In the genomic region with DNA sequence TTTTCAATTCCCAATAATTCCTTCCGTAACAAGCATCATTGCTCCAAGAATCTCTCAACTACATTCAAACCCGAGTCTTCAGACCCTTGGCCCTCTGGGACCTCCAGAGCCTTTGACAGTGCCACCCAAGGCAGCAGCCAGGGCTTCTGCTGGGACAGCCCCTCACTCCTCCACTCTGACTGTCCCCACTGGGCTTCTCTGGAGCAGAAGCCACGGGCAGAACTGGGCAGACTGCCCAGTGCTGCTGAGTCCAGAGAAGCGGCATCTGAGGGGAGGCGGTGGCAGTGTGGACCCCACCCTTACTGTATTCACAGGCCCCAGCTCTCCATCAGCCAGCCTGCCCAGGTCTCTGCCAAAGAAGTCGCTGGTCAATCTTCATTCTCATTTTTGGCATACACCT, we compare ENCODE assay signal across 11 cellular contexts. TPM values are rescaled to one million over a fixed set of nuclear protein-coding genes. Genes with fewer than 3 reads are reported as not detected.
DNase-seq lines count a peak whose midpoint lies in the region; ATAC-seq and TF ChIP-seq lines count a peak whose summit lies in the region.
"Had no signal": no experiment of that assay in that cellular context is flagged by ENCODE, and none has a peak within 500 bp of the region (broad histone marks: within the 10 kb centered on the region; RNA-seq: fewer than 3 reads in every experiment).

No MANE protein-coding gene starts in this region.

- peak overlapping the region; percentile 9 for H3K27ac Mint-ChIP-seq in T-helper 1 cell treated with Interleukin-12 subunit alpha and Interleukin-12 subunit beta and Interleukin-4 antibody, amounts not matched to agents 30 μg/mL and 1 μg/mL, for 36 hours
- H3K27ac Mint-ChIP-seq in activated B cell treated with CpG ODN at 0.5 μM for 24 hours (peak overlapping the region; percentile 93), immature natural killer cell (peak overlapping the region in 5 of 6 donors; percentile 49 to 86 (median 74))
- H3K27ac Mint-ChIP-seq in stimulated activated naive B cell treated with anti-CD40 and anti-IgM and Interleukin-4, amounts not matched to agents 10 μg/mL and 1 μg/mL and 100 μg/mL, for 72 hours, result peak overlapping the region; percentile 94

- H3K36me3 Mint-ChIP-seq in T-helper 1 cell treated with Interleukin-12 subunit alpha and Interleukin-12 subunit beta and Interleukin-4 antibody, amounts not matched to agents 30 μg/mL and 1 μg/mL, for 36 hours (ENCODE audit: low read depth), result peaks cover 58% of the 10 kb centered on the region
- H3K36me3 Mint-ChIP-seq in activated B cell treated with CpG ODN at 0.5 μM for 24 hours (ENCODE audit: low read depth) (peaks cover 76% of the 10 kb centered on the region), immature natural killer cell (peaks cover 5 to 36% (median 23%) of the 10 kb centered on the region in 3 donors)
- H3K36me3 Mint-ChIP-seq in stimulated activated naive B cell treated with anti-CD40 and anti-IgM and Interleukin-4, amounts not matched to agents 10 μg/mL and 1 μg/mL and 100 μg/mL, for 72 hours, result peaks cover 58 to 88% of the 10 kb centered on the region in 2 donors

- CTCF ChIA-PET in activated B cell treated with CpG ODN at 0.5 μM for 24 hours (lab: Charles Lee), result interaction anchor here (1.2 to 4.9 kb wide), 4 partner anchors 8 to 175 kb away, joined by 6 to 36 read pairs (median 10); a partner anchor contains a TSS

- H3K4me1 Mint-ChIP-seq in T-helper 1 cell treated with Interleukin-12 subunit alpha and Interleukin-12 subunit beta and Interleukin-4 antibody, amounts not matched to agents 30 μg/mL and 1 μg/mL, for 36 hours (ENCODE audit: low read depth), result peaks cover 30% of the 10 kb centered on the region
- H3K4me1 Mint-ChIP-seq in activated B cell treated with CpG ODN at 0.5 μM for 24 hours (peaks cover 60% of the 10 kb centered on the region), immature natural killer cell (peaks cover 66 to 85% of the 10 kb centered on the region in 2 donors)
- peaks cover 43 to 86% of the 10 kb centered on the region in 2 donors for H3K4me1 Mint-ChIP-seq in stimulated activated naive B cell treated with anti-CD40 and anti-IgM and Interleukin-4, amounts not matched to agents 10 μg/mL and 1 μg/mL and 100 μg/mL, for 72 hours

- intact Hi-C loops in activated B cell treated with CpG ODN at 0.5 μM for 24 hours (cut with micrococcal nuclease), result loop anchor here (1.0 to 5.0 kb wide), 3 partner anchors 9 to 704 kb away; a partner anchor contains a TSS

- TF ChIP-seq CTCF in activated B cell treated with CpG ODN at 0.5 μM for 24 hours (IDR thresholded peaks at IDR 0.05), result no peak

- H3K4me3 Mint-ChIP-seq in T-helper 1 cell treated with Interleukin-12 subunit alpha and Interleukin-12 subunit beta and Interleukin-4 antibody, amounts not matched to agents 30 μg/mL and 1 μg/mL, for 36 hours, result no peak overlapping the region
- H3K4me3 Mint-ChIP-seq in activated B cell treated with CpG ODN at 0.5 μM for 24 hours (peak overlapping the region; percentile 65), immature natural killer cell (peak overlapping the region in 1 of 5 donors; percentile 29)
- H3K4me3 Mint-ChIP-seq in stimulated activated naive B cell treated with anti-CD40 and anti-IgM and Interleukin-4, amounts not matched to agents 10 μg/mL and 1 μg/mL and 100 μg/mL, for 72 hours, result peak overlapping the region; percentile 59 to 67

- ATAC-seq in activated B cell treated with CpG ODN at 0.5 μM for 24 hours (ENCODE audit: low read depth) (no peak), HG03039 (IDR thresholded peaks at IDR 0.05; ENCODE audit: unreplicated experiment) (no peak), HG02571 (IDR thresholded peaks at IDR 0.05; ENCODE audit: unreplicated experiment) (no peak)
- ATAC-seq in stimulated activated naive B cell treated with anti-CD40 and anti-IgM and Interleukin-4, amounts not matched to agents 10 μg/mL and 1 μg/mL and 100 μg/mL, for 72 hours (replicated peaks), result peak in 1 of 2 donors; percentile 51

- H3K9me3 Mint-ChIP-seq in T-helper 1 cell treated with Interleukin-12 subunit alpha and Interleukin-12 subunit beta and Interleukin-4 antibody, amounts not matched to agents 30 μg/mL and 1 μg/mL, for 36 hours, result peaks cover 21% of the 10 kb centered on the region
- H3K9me3 Mint-ChIP-seq in activated B cell treated with CpG ODN at 0.5 μM for 24 hours (peaks cover 9% of the 10 kb centered on the region), immature natural killer cell (peaks cover 0 to 5% (median 4%) of the 10 kb centered on the region in 6 donors)
- peaks cover 14 to 18% of the 10 kb centered on the region in 2 donors for H3K9me3 Mint-ChIP-seq in stimulated activated naive B cell treated with anti-CD40 and anti-IgM and Interleukin-4, amounts not matched to agents 10 μg/mL and 1 μg/mL and 100 μg/mL, for 72 hours

- DNase-seq in T-helper 1 cell, result no peak
- no peak for DNase-seq in activated B cell treated with CpG ODN at 0.5 μM for 24 hours
- no peak for DNase-seq in immature natural killer cell
- DNase-seq in stimulated activated naive B cell treated with anti-CD40 and anti-IgM and Interleukin-4, amounts not matched to agents 10 μg/mL and 1 μg/mL and 100 μg/mL, for 72 hours, result no peak
- DNase-seq in activated CD4-positive, CD25-positive, alpha-beta regulatory T cell treated with anti-CD3 and anti-CD28 coated beads, Interleukin-2, amount 50 U/mL, for 72 hours, result no peak
- DNase-seq: NCI-H2029 treated with DMSO at 0.1 percent for 48 hours, PC-9 had no signal

- POLR2A ChIA-PET in activated B cell treated with CpG ODN at 0.5 μM for 24 hours (lab: Charles Lee), result interaction anchor here (1.0 to 6.4 kb wide), 8 partner anchors 9 to 816 kb away, joined by 3 to 119 read pairs (median 10); a partner anchor contains a TSS

- H3K27me3 Mint-ChIP-seq in T-helper 1 cell treated with Interleukin-12 subunit alpha and Interleukin-12 subunit beta and Interleukin-4 antibody, amounts not matched to agents 30 μg/mL and 1 μg/mL, for 36 hours (ENCODE audit: low read depth), result no peaks in the 10 kb centered on the region
- H3K27me3 Mint-ChIP-seq in activated B cell treated with CpG ODN at 0.5 μM for 24 hours (no peaks in the 10 kb centered on the region), immature natural killer cell (ENCODE audit: low read depth in 3 of 3) (peaks cover 1 to 4% (median 4%) of the 10 kb centered on the region in 3 donors)
- H3K27me3 Mint-ChIP-seq in stimulated activated naive B cell treated with anti-CD40 and anti-IgM and Interleukin-4, amounts not matched to agents 10 μg/mL and 1 μg/mL and 100 μg/mL, for 72 hours, result no peaks in the 10 kb centered on the region

RNA-seq across cellular contexts. Expression of a gene that starts 8.8 kb away (rescaled TPM):
- total RNA-seq in activated B cell treated with CpG ODN at 0.5 μM for 24 hours, result 78.2 and 79.3 TPM in 2 replicates
- polyA plus RNA-seq in immature natural killer cell, result 10 to 100 TPM; 34.8 to 54.7 (median 53.1) TPM

RNA-seq across cellular contexts. Expression of a gene that starts 13.8 kb away (rescaled TPM):
- 18.6 and 20.9 TPM in 2 replicates for total RNA-seq in activated B cell treated with CpG ODN at 0.5 μM for 24 hours
- 10 to 100 TPM; 14.5 to 47.5 (median 17.6) TPM for polyA plus RNA-seq in immature natural killer cell
- total RNA-seq: G401 had no signal

RNA-seq across cellular contexts. Expression of a gene that starts 49.7 kb away (rescaled TPM):
- total RNA-seq in activated B cell treated with CpG ODN at 0.5 μM for 24 hours, result 59.5 and 60.1 TPM in 2 replicates
- 1 to 10 TPM; 2.1 to 5.8 (median 3.2) TPM for polyA plus RNA-seq in immature natural killer cell

Comparison
In these comparisons a context has a peak if more than half of its experiments do, and no peak if none do; other contexts are left out.
1. H3K27ac Mint-ChIP-seq: peak in every context shown above with its lines; median percentile 94 in stimulated activated naive B cell treated with anti-CD40 and anti-IgM and Interleukin-4, amounts not matched to agents 10 μg/mL and 1 μg/mL and 100 μg/mL, for 72 hours; 93 in activated B cell treated with CpG ODN at 0.5 μM for 24 hours; 74 in immature natural killer cell; 9 in T-helper 1 cell treated with Interleukin-12 subunit alpha and Interleukin-12 subunit beta and Interleukin-4 antibody, amounts not matched to agents 30 μg/mL and 1 μg/mL, for 36 hours.